In genomic region chr2:12883911-12884310, GRCh38 we compare ENCODE assay signal across 15 cellular contexts.
DNase-seq lines count a peak whose midpoint lies in the region; ATAC-seq and TF ChIP-seq lines count a peak whose summit lies in the region.
"Had no signal": no experiment of that assay in that cellular context is flagged by ENCODE, and none has a peak within 500 bp of the region (broad histone marks: within the 10 kb centered on the region; RNA-seq: fewer than 3 reads in every experiment).

No MANE protein-coding gene starts in this region.

- TF ChIP-seq CTCF in HFFc6 (IDR thresholded peaks at IDR 0.05) (no peak), GM13976 (IDR thresholded peaks at IDR 0.05; ENCODE audit: borderline replicate concordance, control extremely low read depth, extremely low read depth, insufficient read depth, missing control alignments) (no peak)

- H3K27me3 Mint-ChIP-seq in HFFc6 (ENCODE audit: insufficient read depth) (no peaks in the 10 kb centered on the region), T-cell (no peaks in the 10 kb centered on the region)

- no peaks in the 10 kb centered on the region for H3K79me1 ChIP-seq in mesenchymal stem cell (replicated peaks; ENCODE audit: low read length, poor library complexity, severe bottlenecking)

- peak overlapping the region; percentile 66 for H3K27ac Mint-ChIP-seq in HFFc6
- no peak overlapping the region for H3K27ac Mint-ChIP-seq in T-cell
- H3K27ac Mint-ChIP-seq: B cell had no signal

- peak overlapping the region; percentile 59 for H4K8ac ChIP-seq in mesenchymal stem cell (ENCODE audit: low read length)

- H2BK12ac ChIP-seq in mesenchymal stem cell (ENCODE audit: low read length in 2 of 2), result peak overlapping the region in 1 of 2 experiments; percentile 70

- no peak overlapping the region for H3K4me3 ChIP-seq in mesenchymal stem cell (ENCODE audit: insufficient read depth in 1 of 2, low read depth in 1 of 2, low read length in 2 of 2)
- H3K4me3 ChIP-seq: coronary artery, lung, tibial artery had no signal

- H3K4me3 Mint-ChIP-seq in HFFc6 (peak overlapping the region; percentile 17; the same call in 1 of the 2 replicates), T-cell (no peak overlapping the region)
- H3K4me3 Mint-ChIP-seq: activated T-cell treated with anti-CD3 and anti-CD28 coated beads, Interleukin-2, amount 50 U/mL, for 4 hours; B cell had no signal

- no peaks in the 10 kb centered on the region for H3K27me3 ChIP-seq in mesenchymal stem cell (ENCODE audit: control insufficient read depth in 1 of 2, insufficient read depth in 1 of 2, low read length in 2 of 2)
- H3K27me3 ChIP-seq: tibial artery had no signal

- peak overlapping the region in 1 of 2 experiments; percentile 71 for H3K18ac ChIP-seq in mesenchymal stem cell (ENCODE audit: low read depth in 1 of 2, low read length in 2 of 2)

- CTCF ChIA-PET in T-cell (lab: Charles Lee), result no interaction called here

- no peak overlapping the region for H3K4me2 ChIP-seq in mesenchymal stem cell (ENCODE audit: low read length, poor library complexity, severe bottlenecking)

- H2BK5ac ChIP-seq in mesenchymal stem cell (ENCODE audit: low read depth, low read length, poor library complexity, severe bottlenecking), result no peak overlapping the region

- H3K4me1 ChIP-seq in mesenchymal stem cell (ENCODE audit: control insufficient read depth, insufficient read depth, low read depth, low read length), result peaks cover 4% of the 10 kb centered on the region

- H3K9me3 ChIP-seq in mesenchymal stem cell (ENCODE audit: control insufficient read depth, low read length), result no peaks in the 10 kb centered on the region
- H3K9me3 ChIP-seq: tibial artery had no signal

- H2BK120ac ChIP-seq in mesenchymal stem cell (ENCODE audit: low read depth, low read length), result no peak overlapping the region

- WGBS in mesenchymal stem cell, result 40% methylated on average over 1 of the region's 2 CpGs

- no peak overlapping the region for H2AFZ ChIP-seq in mesenchymal stem cell (ENCODE audit: low read depth, low read length)

- DNase-seq in AG08396 (ENCODE audit: low spot score) (peak; percentile 15), HFFc6 (peak; percentile 18), astrocyte of the hippocampus (ENCODE audit: low read depth, low spot score) (peak; percentile 24), mesenchymal stem cell (peak; percentile 53), NCI-H1417 (lab: John Stamatoyannopoulos, UW) (no peak), GM13976 (ENCODE audit: low spot score) (no peak), T-cell (no peak), hippocampal formation (lab: John Stamatoyannopoulos, UW) (no peak)
- DNase-seq: activated CD4-positive, alpha-beta T cell treated with anti-CD3 and anti-CD28 coated beads, Interleukin-2, amount 50 U/mL, for 1 hour; activated T-cell treated with anti-CD3 and anti-CD28 coated beads, Interleukin-2, amount 50 U/mL, for 4 hours; DMS 273 treated with DMSO at 0.1 percent for 48 hours; tibial artery had no signal

- no peak for ATAC-seq in T-cell (replicated peaks in 1 of 4)
- ATAC-seq: activated T-cell treated with anti-CD3 and anti-CD28 coated beads, Interleukin-2, amount 50 U/mL, for 4 hours had no signal

- no peak overlapping the region for H2AK5ac ChIP-seq in mesenchymal stem cell (ENCODE audit: low read length, severe bottlenecking)

- in situ Hi-C loops in GM13976 (cut with MboI; ENCODE audit: low sequenced_read_pairs, unreplicated experiment), result no loop called here

- no peak overlapping the region for H3K14ac ChIP-seq in mesenchymal stem cell (ENCODE audit: low read length in 2 of 2)

- POLR2A ChIA-PET in T-cell (lab: Charles Lee), result no interaction called here

- H3K23ac ChIP-seq in mesenchymal stem cell (ENCODE audit: low read length in 2 of 2), result no peak overlapping the region

- H3K9ac ChIP-seq in mesenchymal stem cell (ENCODE audit: low read length), result no peak overlapping the region

- H2BK15ac ChIP-seq in mesenchymal stem cell (ENCODE audit: low read depth, poor library complexity, severe bottlenecking), result no peak overlapping the region

- H3K9me3 Mint-ChIP-seq in HFFc6 (no peaks in the 10 kb centered on the region), T-cell (no peaks in the 10 kb centered on the region)
- H3K9me3 Mint-ChIP-seq: activated T-cell treated with anti-CD3 and anti-CD28 coated beads, Interleukin-2, amount 50 U/mL, for 4 hours had no signal

- H3K4ac ChIP-seq in mesenchymal stem cell (ENCODE audit: low read depth in 1 of 2, low read length in 2 of 2), result peak overlapping the region in 1 of 2 experiments; percentile 68

- H3K4me1 Mint-ChIP-seq in HFFc6 (ENCODE audit: low read depth) (peaks cover 45% of the 10 kb centered on the region), T-cell (no peaks in the 10 kb centered on the region)
- H3K4me1 Mint-ChIP-seq: B cell had no signal

- no peak overlapping the region for H3K27ac ChIP-seq in mesenchymal stem cell (ENCODE audit: low read length, poor library complexity, severe bottlenecking)
- H3K27ac ChIP-seq: tibial artery had no signal

- H3K36me3 ChIP-seq in mesenchymal stem cell (ENCODE audit: control insufficient read depth in 1 of 2, insufficient read depth in 2 of 2, low read depth in 1 of 2, low read length in 2 of 2), result no peaks in the 10 kb centered on the region
- H3K36me3 ChIP-seq: tibial artery had no signal

- H3K36me3 Mint-ChIP-seq in HFFc6 (ENCODE audit: low read depth) (no peaks in the 10 kb centered on the region), T-cell (no peaks in the 10 kb centered on the region)

- no peak overlapping the region for H4K91ac ChIP-seq in mesenchymal stem cell (ENCODE audit: low read length)

Comparison
In these comparisons a context has a peak if more than half of its experiments do, and no peak if none do; other contexts are left out.
1. DNase-seq: peak in AG08396 (single experiment), HFFc6 (single experiment), astrocyte of the hippocampus (single experiment) and mesenchymal stem cell (single experiment); none in NCI-H1417 (0 of 3), GM13976 (single experiment), T-cell (0 of 34) and hippocampal formation (0 of 2).